Comparison of ENCODE assay signal across 27 cellular contexts in genomic region chr6:40380271-40380670, GRCh38.
"Had no signal": no experiment of that assay in that cellular context is flagged by ENCODE, and none has a peak within 500 bp of the region (broad histone marks: within the 10 kb centered on the region; RNA-seq: fewer than 3 reads in every experiment).

No MANE protein-coding gene starts in this region.

- H3K9me3 Mint-ChIP-seq: immature natural killer cell; memory B cell; natural killer cell treated with Interleukin-12 subunit alpha and Interleukin-12 subunit beta and Interleukin-15 and Interleukin-18, amount 100 ng/mL, for 72 hours; stimulated activated effector memory CD8-positive, alpha-beta T cell treated with anti-CD3 and anti-CD28 coated beads, Interleukin-12 subunit alpha, Interleukin-12 subunit beta, amount 100 ng/mL, for 72 hours; stimulated activated naive CD8-positive, alpha-beta T cell treated with anti-CD3 and anti-CD28 coated beads, Interleukin-15, Interleukin-2, amounts not matched to agents 100 ng/mL and 50 ng/mL, for 24 hours had no signal

- H3K27me3 Mint-ChIP-seq: natural killer cell treated with Interleukin-12 subunit alpha and Interleukin-12 subunit beta and Interleukin-15 and Interleukin-18, amount 100 ng/mL, for 72 hours; stimulated activated naive CD8-positive, alpha-beta T cell treated with anti-CD3 and anti-CD28 coated beads, Interleukin-15, Interleukin-2, amounts not matched to agents 100 ng/mL and 50 ng/mL, for 24 hours had no signal

- H3K9me3 ChIP-seq: left ventricle myocardium inferior, mucosa of descending colon, pancreas, prostate gland, suprapubic skin, thoracic aorta, tibial artery, upper lobe of right lung had no signal

- H3K4me3 Mint-ChIP-seq: immature natural killer cell; memory B cell; naive thymus-derived CD4-positive, alpha-beta T cell; natural killer cell treated with Interleukin-12 subunit alpha and Interleukin-12 subunit beta and Interleukin-15 and Interleukin-18, amount 100 ng/mL, for 72 hours; stimulated activated effector memory CD8-positive, alpha-beta T cell treated with anti-CD3 and anti-CD28 coated beads, Interleukin-12 subunit alpha, Interleukin-12 subunit beta, amount 100 ng/mL, for 72 hours; stimulated activated naive CD8-positive, alpha-beta T cell treated with anti-CD3 and anti-CD28 coated beads, Interleukin-15, Interleukin-2, amounts not matched to agents 100 ng/mL and 50 ng/mL, for 24 hours had no signal

- H3K27ac ChIP-seq: left ventricle myocardium inferior, pancreas, prostate gland, skin epidermis, suprapubic skin, thoracic aorta, tibial artery, upper lobe of right lung had no signal

- ATAC-seq: mucosa of descending colon; naive thymus-derived CD4-positive, alpha-beta T cell; natural killer cell treated with Interleukin-12 subunit alpha and Interleukin-12 subunit beta and Interleukin-15 and Interleukin-18, amount 100 ng/mL, for 72 hours; pancreas; right cardiac atrium; sciatic nerve; stimulated activated effector memory CD8-positive, alpha-beta T cell treated with anti-CD3 and anti-CD28 coated beads, Interleukin-12 subunit alpha, Interleukin-12 subunit beta, amount 100 ng/mL, for 72 hours; upper lobe of right lung had no signal

- DNase-seq: hippocampal formation; immature natural killer cell; left ventricle myocardium inferior; midbrain; mucosa of descending colon; naive thymus-derived CD4-positive, alpha-beta T cell; pancreas; posterior cingulate gyrus; retina; right cardiac atrium; stimulated activated CD4-positive, alpha-beta T cell treated with anti-CD3 and anti-CD28 coated beads, Interleukin-4, amount 100 ng/mL, for 24 hours; stimulated activated naive CD4-positive, alpha-beta T cell; tibial artery; trophoblast cell; upper lobe of right lung had no signal

- H3K4me1 Mint-ChIP-seq: memory B cell had no signal

- H3K27ac Mint-ChIP-seq: immature natural killer cell; memory B cell; stimulated activated effector memory CD8-positive, alpha-beta T cell treated with anti-CD3 and anti-CD28 coated beads, Interleukin-12 subunit alpha, Interleukin-12 subunit beta, amount 100 ng/mL, for 72 hours had no signal

- H3K36me3 ChIP-seq: left ventricle myocardium inferior, pancreas, prostate gland, suprapubic skin, thoracic aorta, tibial artery, upper lobe of right lung had no signal

- H3K4me3 ChIP-seq: left ventricle myocardium inferior, lung, mucosa of descending colon, pancreas, prostate gland, skin epidermis, suprapubic skin, thoracic aorta, tibial artery, upper lobe of right lung had no signal

- FAIRE-seq: islet of Langerhans, pancreas, urothelium cell line had no signal

- H3K4me1 ChIP-seq: left ventricle myocardium inferior, pancreas, prostate gland, suprapubic skin, tibial artery, upper lobe of right lung had no signal

- H3K36me3 Mint-ChIP-seq: memory B cell; stimulated activated effector memory CD8-positive, alpha-beta T cell treated with anti-CD3 and anti-CD28 coated beads, Interleukin-12 subunit alpha, Interleukin-12 subunit beta, amount 100 ng/mL, for 72 hours had no signal

- H3K27me3 ChIP-seq: pancreas, suprapubic skin, tibial artery, upper lobe of right lung had no signal
